Comparison of ENCODE assay signal across 24 cellular contexts in the genomic region with DNA sequence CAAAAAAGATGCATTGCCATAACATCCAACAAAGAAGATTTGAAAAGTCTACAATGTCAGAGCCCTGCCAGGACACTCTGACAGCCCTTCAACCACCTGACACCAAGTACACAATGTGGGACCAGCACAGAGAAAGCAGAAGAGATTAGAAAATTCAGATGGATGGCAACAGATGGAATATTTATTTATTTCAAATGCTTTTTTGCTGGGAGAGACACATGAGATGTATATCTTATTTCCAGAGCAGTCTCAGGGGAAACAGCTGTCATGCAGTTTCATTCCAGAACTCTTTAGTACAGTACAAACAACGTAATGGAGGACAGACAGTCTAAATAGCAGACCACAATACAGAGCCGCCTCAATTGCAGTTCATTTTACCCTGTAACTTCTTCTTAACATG.
DNase-seq lines count a peak whose midpoint lies in the region; ATAC-seq and TF ChIP-seq lines count a peak whose summit lies in the region.
"Had no signal": no experiment of that assay in that cellular context is flagged by ENCODE, and none has a peak within 500 bp of the region (broad histone marks: within the 10 kb centered on the region; RNA-seq: fewer than 3 reads in every experiment).

No MANE protein-coding gene starts in this region.

- H3K27ac ChIP-seq in SJCRH30 (peak overlapping the region; percentile 96), gastrocnemius medialis (peak overlapping the region in 1 of 4 donors; percentile 34)
- H3K27ac ChIP-seq: left lung, psoas muscle had no signal

- peaks cover 49% of the 10 kb centered on the region for H3K4me1 ChIP-seq in SJCRH30
- H3K4me1 ChIP-seq in gastrocnemius medialis, result peaks cover 10 to 13% of the 10 kb centered on the region in 2 donors
- no peaks in the 10 kb centered on the region for H3K4me1 ChIP-seq in mucosa of descending colon (ENCODE audit: low read depth)
- H3K4me1 ChIP-seq: HAP-1, left lung had no signal

- no peak for TF ChIP-seq CTCF in fibroblast of villous mesenchyme (IDR thresholded peaks at IDR 0.05; ENCODE audit: insufficient read depth, low read depth, low read length)
- TF ChIP-seq CTCF in gastrocnemius medialis (IDR thresholded peaks at IDR 0.05 in 4 of 5, conservative IDR thresholded peaks at IDR 0.05 in 1 of 5), result no peak
- TF ChIP-seq CTCF in mucosa of descending colon (IDR thresholded peaks at IDR 0.05), result no peak

- H3K36me3 ChIP-seq in SJCRH30, result no peaks in the 10 kb centered on the region
- H3K36me3 ChIP-seq in gastrocnemius medialis, result no peaks in the 10 kb centered on the region
- no peaks in the 10 kb centered on the region for H3K36me3 ChIP-seq in mucosa of descending colon (ENCODE audit: low read depth)
- H3K36me3 ChIP-seq: HAP-1, left lung had no signal

- in situ Hi-C loops in gastrocnemius medialis (cut with MboI; ENCODE audit: low sequenced_read_pairs in 4 of 4), result no loop called here

- H3K9me3 ChIP-seq in SJCRH30 (replicated peaks) (no peaks in the 10 kb centered on the region; the same call in 1 of the 2 replicates), gastrocnemius medialis (no peaks in the 10 kb centered on the region), mucosa of descending colon (no peaks in the 10 kb centered on the region)
- H3K9me3 ChIP-seq: HAP-1, left lung, psoas muscle had no signal

- peak; percentile 50 to 51 for ATAC-seq in gastrocnemius medialis
- no peak for ATAC-seq in Right ventricle myocardium inferior
- ATAC-seq in mucosa of descending colon, result no peak
- ATAC-seq: activated naive CD4-positive, alpha-beta T cell treated with anti-CD3 and anti-CD28 coated beads, Interleukin-2, amount 50 U/mL, for 72 hours; left lung had no signal

- no peak for TF ChIP-seq POLR2A in gastrocnemius medialis (IDR thresholded peaks at IDR 0.05)

- H3K4me3 ChIP-seq in SJCRH30 (peak overlapping the region; percentile 58), fibroblast of villous mesenchyme (ENCODE audit: low read depth, low read length) (no peak overlapping the region), gastrocnemius medialis (no peak overlapping the region), mucosa of descending colon (no peak overlapping the region)
- H3K4me3 ChIP-seq: HAP-1, left lung, psoas muscle had no signal

- H3K27me3 ChIP-seq in SJCRH30 (no peaks in the 10 kb centered on the region), gastrocnemius medialis (no peaks in the 10 kb centered on the region)
- H3K27me3 ChIP-seq: left lung had no signal

- DNase-seq in NCI-H1694 (lab: John Stamatoyannopoulos, UW) (peak; percentile 59), SJCRH30 (peak; percentile 79 to 96), fibroblast of villous mesenchyme (ENCODE audit: low read depth) (peak; percentile 30), gastrocnemius medialis (no peak), Right ventricle myocardium inferior (ENCODE audit: missing footprints) (no peak), iPS-NIHi11 (ENCODE audit: low spot score) (no peak), activated T-cell treated with anti-CD3 and anti-CD28 coated beads for 4 hours (no peak), mucosa of descending colon (no peak)
- DNase-seq: activated CD4-positive, alpha-beta T cell treated with anti-CD3 and anti-CD28 coated beads, Interleukin-2, amount 10 ng/mL, durations not matched to agents 7 days and 5 days; activated effector memory CD4-positive, alpha-beta T cell treated with Interleukin-2 at 50 U/mL for 16 hours; activated T-cell treated with anti-CD3 and anti-CD28 coated beads, Interleukin-2, amount 50 U/mL, for 1 hour; effector CD4-positive, alpha-beta T cell; Karpas-422; left lung; MV-4-11; NCI-H146; NCI-H69; nucleus accumbens; psoas muscle; SHP77 treated with DMSO at 0.1 percent for 48 hours; stimulated activated naive CD4-positive, alpha-beta T cell; T-helper 9 cell had no signal

- intact Hi-C loops in gastrocnemius medialis (cut with DNase I; ENCODE audit: low total_unique reads), result no loop called here
- intact Hi-C loops in Right ventricle myocardium inferior (cut with DNase I), result no loop called here
- intact Hi-C loops in mucosa of descending colon (cut with DNase I, micrococcal nuclease), result no loop called here

Comparison
In these comparisons a context has a peak if more than half of its experiments do, and no peak if none do; other contexts are left out.
1. DNase-seq: peak in NCI-H1694 (single experiment), SJCRH30 (2 of 2) and fibroblast of villous mesenchyme (single experiment); none in gastrocnemius medialis (0 of 2), Right ventricle myocardium inferior (single experiment), iPS-NIHi11 (single experiment), activated T-cell treated with anti-CD3 and anti-CD28 coated beads for 4 hours (single experiment) and mucosa of descending colon (0 of 3).
2. ATAC-seq: peak in gastrocnemius medialis (2 of 2); none in Right ventricle myocardium inferior (single experiment) and mucosa of descending colon (single experiment).